22 cellular contexts compared by ENCODE assay signal in genomic region chr6:12081776-12082175, GRCh38.
DNase-seq lines count a peak whose midpoint lies in the region; ATAC-seq and TF ChIP-seq lines count a peak whose summit lies in the region.
"Had no signal": no experiment of that assay in that cellular context is flagged by ENCODE, and none has a peak within 500 bp of the region (broad histone marks: within the 10 kb centered on the region; RNA-seq: fewer than 3 reads in every experiment).

No MANE protein-coding gene starts in this region.

- peaks cover 14% of the 10 kb centered on the region; the same call in 1 of the 2 replicates for H4K20me1 ChIP-seq in IMR-90 (ENCODE audit: insufficient read depth, low read length)

- BruUV-seq in IMR-90 (replicated peaks; lab: Mats Ljungman, UMichigan): no TSS peak

- no peak overlapping the region for H4K91ac ChIP-seq in IMR-90 (ENCODE audit: insufficient read depth, low read depth, low read length)

- POLR2A ChIA-PET in IMR-90 (lab: Charles Lee; ENCODE audit: unreplicated experiment): no interaction called here

- no peak overlapping the region for H3K4me3 Mint-ChIP-seq in activated T-cell treated with anti-CD3 and anti-CD28 coated beads, Interleukin-2, amount 50 U/mL, for 72 hours
- no peak overlapping the region for H3K4me3 Mint-ChIP-seq in activated T-helper 1 cell treated with anti-CD3 and anti-CD28 coated beads, Interleukin-12 subunit alpha, Interleukin-12 subunit beta, Interleukin-2, Interleukin-4 antibody, amounts not matched to agents 30 ng/mL and 10 ng/mL and 1 ng/mL, durations not matched to agents 14 hours and 24 hours and 36 hours
- H3K4me3 Mint-ChIP-seq: activated naive CD4-positive, alpha-beta T cell treated with anti-CD3 and anti-CD28 coated beads for 36 hours had no signal

- H3K9me3 ChIP-seq in IMR-90 (ENCODE audit: control insufficient read depth, insufficient read depth, low read length) (no peaks in the 10 kb centered on the region), upper lobe of right lung (no peaks in the 10 kb centered on the region)
- H3K9me3 ChIP-seq: esophagus muscularis mucosa, gastroesophageal sphincter, spleen had no signal

- CTCF ChIA-PET in IMR-90 (lab: Yijun Ruan, JAX): no interaction called here

- no peak overlapping the region for H2BK120ac ChIP-seq in IMR-90 (ENCODE audit: low read depth, low read length)

- peaks cover 14% of the 10 kb centered on the region for H3K9me1 ChIP-seq in IMR-90 (ENCODE audit: insufficient read depth, low read length)

- no peaks in the 10 kb centered on the region for H3K27me3 Mint-ChIP-seq in activated T-cell treated with anti-CD3 and anti-CD28 coated beads, Interleukin-2, amount 50 U/mL, for 72 hours (ENCODE audit: low read depth)
- H3K27me3 Mint-ChIP-seq in activated T-helper 1 cell treated with anti-CD3 and anti-CD28 coated beads, Interleukin-12 subunit alpha, Interleukin-12 subunit beta, Interleukin-2, Interleukin-4 antibody, amounts not matched to agents 30 ng/mL and 10 ng/mL and 1 ng/mL, durations not matched to agents 14 hours and 24 hours and 36 hours (ENCODE audit: insufficient read depth): no peaks in the 10 kb centered on the region
- H3K27me3 Mint-ChIP-seq: naive thymus-derived CD4-positive, alpha-beta T cell had no signal

- H3K23ac ChIP-seq in IMR-90 (ENCODE audit: low read depth, low read length): no peak overlapping the region; the same call in 1 of the 2 replicates

- H2AK5ac ChIP-seq in IMR-90 (ENCODE audit: low read depth, low read length): no peak overlapping the region

- TF ChIP-seq POLR2A in IMR-90 (IDR thresholded peaks at IDR 0.05; ENCODE audit: low read depth, low read length): no peak

- WGBS in IMR-90 (ENCODE audit: extremely low coverage in 2 of 2, insufficient read length in 1 of 2), 2 experiments: 100% methylated on average over 1 of the region's 1 CpG; no CpG with 5 or more reads in 1 of the 2 experiments

- H3K9ac ChIP-seq in IMR-90 (ENCODE audit: low read depth, low read length): no peak overlapping the region

- H3K27me3 ChIP-seq in IMR-90 (ENCODE audit: control insufficient read depth, insufficient read depth, low read length) (no peaks in the 10 kb centered on the region), upper lobe of right lung (no peaks in the 10 kb centered on the region)
- H3K27me3 ChIP-seq: esophagus muscularis mucosa, gastroesophageal sphincter, spleen had no signal

- DNase-seq in activated T-cell treated with anti-CD3 and anti-CD28 coated beads, Interleukin-2, amount 50 U/mL, for 72 hours: no peak
- no peak for DNase-seq in activated T-cell treated with anti-CD3 and anti-CD28 coated beads, Interleukin-2, amount 50 U/mL, for 48 hours
- DNase-seq in IMR-90 (no peak), upper lobe of right lung (no peak), SHP77 treated with DMSO at 0.1 percent for 48 hours (lab: John Stamatoyannopoulos, UW) (no peak), cerebellar cortex (ENCODE audit: low spot score) (no peak)
- no peak for DNase-seq in activated T-helper 1 cell treated with anti-CD3 and anti-CD28 coated beads, Interleukin-12 subunit alpha, Interleukin-12 subunit beta, Interleukin-2, Interleukin-4 antibody, amounts not matched to agents 30 ng/mL and 10 ng/mL and 1 ng/mL, durations not matched to agents 14 hours and 24 hours and 36 hours (ENCODE audit: low spot score)
- no peak for DNase-seq in stimulated activated CD4-positive, alpha-beta T cell treated with anti-CD3 and anti-CD28 coated beads, Interleukin-4, amount 100 ng/mL, for 1 hour
- DNase-seq: activated naive CD4-positive, alpha-beta T cell treated with anti-CD3 and anti-CD28 coated beads for 36 hours; cerebellar nuclear complex; HCEC 1CT; mammary epithelial cell; naive thymus-derived CD4-positive, alpha-beta T cell; NCI-H146; NCI-H2171; NCI-H526 treated with DMSO at 0.1 percent for 48 hours; PC-3; SHP77; spleen had no signal

- H3K36me3 Mint-ChIP-seq in activated T-cell treated with anti-CD3 and anti-CD28 coated beads, Interleukin-2, amount 50 U/mL, for 72 hours (ENCODE audit: insufficient read depth in 2 of 2): peaks cover 0 to 5% of the 10 kb centered on the region in 2 donors
- peaks cover 19% of the 10 kb centered on the region for H3K36me3 Mint-ChIP-seq in activated T-helper 1 cell treated with anti-CD3 and anti-CD28 coated beads, Interleukin-12 subunit alpha, Interleukin-12 subunit beta, Interleukin-2, Interleukin-4 antibody, amounts not matched to agents 30 ng/mL and 10 ng/mL and 1 ng/mL, durations not matched to agents 14 hours and 24 hours and 36 hours (ENCODE audit: low read depth)

- peaks cover 28 to 49% of the 10 kb centered on the region in 2 experiments for H3K79me1 ChIP-seq in IMR-90 (ENCODE audit: low read depth in 1 of 2, low read length in 2 of 2)

- no peak overlapping the region for H4K8ac ChIP-seq in IMR-90 (ENCODE audit: low read depth in 2 of 2, low read length in 2 of 2)

- in situ Hi-C loops in IMR-90 (cut with MboI; ENCODE audit: low sequenced_read_pairs): no loop called here

- H3K18ac ChIP-seq in IMR-90 (ENCODE audit: low read depth, low read length): peak overlapping the region; percentile 35; the same call in 1 of the 2 replicates

- TF ChIP-seq CTCF in IMR-90 (conservative IDR thresholded peaks at IDR 0.05; ENCODE audit: low read depth, low read length): no peak
- no peak for TF ChIP-seq CTCF in upper lobe of right lung (IDR thresholded peaks at IDR 0.05)

- H2AFZ ChIP-seq in IMR-90 (replicated peaks; ENCODE audit: low read length, poor library complexity): no peak overlapping the region

- no peak overlapping the region for H2BK20ac ChIP-seq in IMR-90 (ENCODE audit: low read depth, low read length)

- dilution Hi-C loops in IMR-90 (cut with HindIII; ENCODE audit: low sequenced_read_pairs, unreplicated experiment): no loop called here

- H3K4ac ChIP-seq in IMR-90 (ENCODE audit: low read depth, low read length): no peak overlapping the region

- H3K36me3 ChIP-seq in IMR-90 (ENCODE audit: control insufficient read depth, insufficient read depth, low read length): peaks cover 2% of the 10 kb centered on the region
- no peaks in the 10 kb centered on the region for H3K36me3 ChIP-seq in upper lobe of right lung
- H3K36me3 ChIP-seq: esophagus muscularis mucosa, gastroesophageal sphincter had no signal

- H3K14ac ChIP-seq in IMR-90 (replicated peaks; ENCODE audit: low read depth, low read length): 0 out of 2 replicates have a peak overlapping the region, but pooled peaks have one; percentile 9

- peaks cover 10% of the 10 kb centered on the region for H3K4me1 ChIP-seq in IMR-90 (ENCODE audit: control insufficient read depth, insufficient read depth, low read length)
- H3K4me1 ChIP-seq in upper lobe of right lung: peaks cover 7% of the 10 kb centered on the region

- ATAC-seq in activated T-cell treated with anti-CD3 and anti-CD28 coated beads, Interleukin-2, amount 50 U/mL, for 72 hours (replicated peaks in 1 of 2): no peak
- ATAC-seq in IMR-90 (ENCODE audit: low read depth) (no peak), upper lobe of right lung (peak; percentile 41)
- ATAC-seq: gastroesophageal sphincter; naive thymus-derived CD4-positive, alpha-beta T cell; PC-3 had no signal

- H2AK9ac ChIP-seq in IMR-90 (replicated peaks; ENCODE audit: low read depth, low read length, poor library complexity): no peak overlapping the region

- H3K27ac ChIP-seq in IMR-90 (ENCODE audit: insufficient read depth, low read length) (no peak overlapping the region), upper lobe of right lung (no peak overlapping the region)
- H3K27ac ChIP-seq: esophagus muscularis mucosa, gastroesophageal sphincter, HL-60, spleen had no signal

- H3K4me1 Mint-ChIP-seq in activated T-cell treated with anti-CD3 and anti-CD28 coated beads, Interleukin-2, amount 50 U/mL, for 72 hours (ENCODE audit: low read depth): peaks cover 54% of the 10 kb centered on the region
- peaks cover 38% of the 10 kb centered on the region for H3K4me1 Mint-ChIP-seq in activated T-helper 1 cell treated with anti-CD3 and anti-CD28 coated beads, Interleukin-12 subunit alpha, Interleukin-12 subunit beta, Interleukin-2, Interleukin-4 antibody, amounts not matched to agents 30 ng/mL and 10 ng/mL and 1 ng/mL, durations not matched to agents 14 hours and 24 hours and 36 hours (ENCODE audit: low read depth)

- no peak overlapping the region; the same call in 1 of the 2 replicates for H3K4me2 ChIP-seq in IMR-90 (ENCODE audit: low read depth, low read length)

- TF ChIP-seq RAD21 in IMR-90 (IDR thresholded peaks at IDR 0.05; ENCODE audit: low read length): no peak

- no peak overlapping the region for H2BK5ac ChIP-seq in IMR-90 (ENCODE audit: low read depth, low read length, poor library complexity, severe bottlenecking)

- peak overlapping the region; percentile 58 for H3K27ac Mint-ChIP-seq in activated T-cell treated with anti-CD3 and anti-CD28 coated beads, Interleukin-2, amount 50 U/mL, for 72 hours
- peak overlapping the region; percentile 37 for H3K27ac Mint-ChIP-seq in activated T-helper 1 cell treated with anti-CD3 and anti-CD28 coated beads, Interleukin-12 subunit alpha, Interleukin-12 subunit beta, Interleukin-2, Interleukin-4 antibody, amounts not matched to agents 30 ng/mL and 10 ng/mL and 1 ng/mL, durations not matched to agents 14 hours and 24 hours and 36 hours
- H3K27ac Mint-ChIP-seq: activated naive CD4-positive, alpha-beta T cell treated with anti-CD3 and anti-CD28 coated beads for 36 hours had no signal

- H3K4me3 ChIP-seq in IMR-90 (ENCODE audit: insufficient read depth, low read depth, low read length) (no peak overlapping the region), upper lobe of right lung (no peak overlapping the region)
- H3K4me3 ChIP-seq: esophagus muscularis mucosa, gastroesophageal sphincter, spleen had no signal

- no peak overlapping the region for H3K56ac ChIP-seq in IMR-90 (ENCODE audit: extremely low read depth, insufficient read depth, low read length)

- no peaks in the 10 kb centered on the region for H3K9me3 Mint-ChIP-seq in activated T-cell treated with anti-CD3 and anti-CD28 coated beads, Interleukin-2, amount 50 U/mL, for 72 hours
- no peaks in the 10 kb centered on the region for H3K9me3 Mint-ChIP-seq in activated T-helper 1 cell treated with anti-CD3 and anti-CD28 coated beads, Interleukin-12 subunit alpha, Interleukin-12 subunit beta, Interleukin-2, Interleukin-4 antibody, amounts not matched to agents 30 ng/mL and 10 ng/mL and 1 ng/mL, durations not matched to agents 14 hours and 24 hours and 36 hours
- H3K9me3 Mint-ChIP-seq: activated naive CD4-positive, alpha-beta T cell treated with anti-CD3 and anti-CD28 coated beads for 36 hours; naive thymus-derived CD4-positive, alpha-beta T cell had no signal

- no peak overlapping the region for H2BK15ac ChIP-seq in IMR-90 (ENCODE audit: low read depth, low read length)

- H4K5ac ChIP-seq in IMR-90 (ENCODE audit: low read depth, low read length): 0 out of 2 replicates have a peak overlapping the region, but pooled peaks have one; percentile 68

- intact Hi-C loops in IMR-90 (cut with micrococcal nuclease): loop anchor here (5.0 to 10.0 kb wide), 2 partner anchors 151 to 203 kb away; no protein-coding TSS in a partner anchor
- intact Hi-C loops in activated T-helper 1 cell treated with anti-CD3 and anti-CD28 coated beads, Interleukin-12 subunit alpha, Interleukin-12 subunit beta, Interleukin-2, Interleukin-4 antibody, amounts not matched to agents 30 ng/mL and 10 ng/mL and 1 ng/mL, durations not matched to agents 14 hours and 24 hours and 36 hours (cut with micrococcal nuclease): loop anchor here (5.0 kb wide), 1 partner anchor 46 kb away; no protein-coding TSS in a partner anchor
- intact Hi-C loops in upper lobe of right lung (cut with DNase I): no loop called here
